In genomic region chr16:71585318-71585703, GRCh38 we compare ENCODE assay signal across 1 cellular context.
TF ChIP-seq lines count a peak whose summit lies in the region.

No MANE protein-coding gene starts in this region.

TF ChIP-seq in A549, 52 proteins besides CTCF, POLR2A, EP300 and RAD21 (continued from another document):
- no peak for TF ChIP-seq PBX3 (IDR thresholded peaks at IDR 0.05)
- no peak for TF ChIP-seq CBX8 (IDR thresholded peaks at IDR 0.05)
- no peak for TF ChIP-seq RNF2 (IDR thresholded peaks at IDR 0.05; ENCODE audit: borderline replicate concordance, low read depth)
- no peak for TF ChIP-seq TFCP2L1 (CRISPR knock-in tag; IDR thresholded peaks at IDR 0.05)
- no peak for TF ChIP-seq GATA3 (IDR thresholded peaks at IDR 0.05; ENCODE audit: borderline replicate concordance)
- no peak for TF ChIP-seq HOXB5 (CRISPR knock-in tag; IDR thresholded peaks at IDR 0.05)
